1 cellular context compared by ENCODE assay signal in the genomic region with DNA sequence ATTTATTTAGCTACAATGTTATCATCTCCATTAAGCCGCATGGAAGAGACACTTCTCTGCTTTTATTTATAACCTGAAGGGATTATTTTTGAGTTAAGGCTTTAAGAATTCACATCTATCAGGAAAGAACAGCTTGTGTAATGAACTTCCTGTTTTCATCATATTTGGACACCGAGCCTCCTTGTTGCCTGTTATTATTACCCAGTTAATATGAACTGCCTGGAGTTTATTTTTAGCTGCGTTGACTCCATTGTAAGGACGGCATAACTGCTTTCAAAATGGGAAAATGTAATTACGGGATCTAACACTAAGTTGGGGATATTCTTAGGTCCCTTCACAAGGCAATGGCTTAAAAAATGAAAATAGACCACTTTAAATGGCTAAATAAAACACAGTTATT.
TF ChIP-seq lines count a peak whose summit lies in the region.

No MANE protein-coding gene starts in this region.

TF ChIP-seq in SK-N-SH treated with all-trans-retinoic acid at 6 μM for 48 hours, 23 proteins besides CTCF, POLR2A, EP300 and RAD21 (continued from another document):
- TF ChIP-seq, protein P1, sequence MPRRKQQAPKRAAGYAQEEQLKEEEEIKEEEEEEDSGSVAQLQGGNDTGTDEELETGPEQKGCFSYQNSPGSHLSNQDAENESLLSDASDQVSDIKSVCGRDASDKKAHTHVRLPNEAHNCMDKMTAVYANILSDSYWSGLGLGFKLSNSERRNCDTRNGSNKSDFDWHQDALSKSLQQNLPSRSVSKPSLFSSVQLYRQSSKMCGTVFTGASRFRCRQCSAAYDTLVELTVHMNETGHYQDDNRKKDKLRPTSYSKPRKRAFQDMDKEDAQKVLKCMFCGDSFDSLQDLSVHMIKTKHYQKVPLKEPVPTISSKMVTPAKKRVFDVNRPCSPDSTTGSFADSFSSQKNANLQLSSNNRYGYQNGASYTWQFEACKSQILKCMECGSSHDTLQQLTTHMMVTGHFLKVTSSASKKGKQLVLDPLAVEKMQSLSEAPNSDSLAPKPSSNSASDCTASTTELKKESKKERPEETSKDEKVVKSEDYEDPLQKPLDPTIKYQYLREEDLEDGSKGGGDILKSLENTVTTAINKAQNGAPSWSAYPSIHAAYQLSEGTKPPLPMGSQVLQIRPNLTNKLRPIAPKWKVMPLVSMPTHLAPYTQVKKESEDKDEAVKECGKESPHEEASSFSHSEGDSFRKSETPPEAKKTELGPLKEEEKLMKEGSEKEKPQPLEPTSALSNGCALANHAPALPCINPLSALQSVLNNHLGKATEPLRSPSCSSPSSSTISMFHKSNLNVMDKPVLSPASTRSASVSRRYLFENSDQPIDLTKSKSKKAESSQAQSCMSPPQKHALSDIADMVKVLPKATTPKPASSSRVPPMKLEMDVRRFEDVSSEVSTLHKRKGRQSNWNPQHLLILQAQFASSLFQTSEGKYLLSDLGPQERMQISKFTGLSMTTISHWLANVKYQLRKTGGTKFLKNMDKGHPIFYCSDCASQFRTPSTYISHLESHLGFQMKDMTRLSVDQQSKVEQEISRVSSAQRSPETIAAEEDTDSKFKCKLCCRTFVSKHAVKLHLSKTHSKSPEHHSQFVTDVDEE (CRISPR knock-in tag; IDR thresholded peaks at IDR 0.05) = no peak
- TF ChIP-seq CSRNP3 (CRISPR knock-in tag; IDR thresholded peaks at IDR 0.05) (no peak), ZC3H10 (CRISPR knock-in tag; IDR thresholded peaks at IDR 0.05) (no peak), ZNF70 (CRISPR knock-in tag; IDR thresholded peaks at IDR 0.05) (no peak), PATZ1 (CRISPR knock-in tag; IDR thresholded peaks at IDR 0.05; ENCODE audit: borderline replicate concordance) (no peak), TCF4 (CRISPR knock-in tag; IDR thresholded peaks at IDR 0.05; ENCODE audit: borderline replicate concordance) (no peak)
